Comparison of ENCODE assay signal across 24 cellular contexts in genomic region chr12:45279916-45280547, GRCh38.
DNase-seq lines count a peak whose midpoint lies in the region; ATAC-seq, FAIRE-seq and TF ChIP-seq lines count a peak whose summit lies in the region.
"Had no signal": no experiment of that assay in that cellular context is flagged by ENCODE, and none has a peak within 500 bp of the region (broad histone marks: within the 10 kb centered on the region; RNA-seq: fewer than 3 reads in every experiment).

No MANE protein-coding gene starts in this region.

- peak; percentile 82 for ATAC-seq in K562
- peak; percentile 71 for ATAC-seq in HepG2
- ATAC-seq: activated CD8-positive, alpha-beta T cell treated with anti-CD3 and anti-CD28 coated beads for 36 hours; left lung; stimulated activated effector memory CD8-positive, alpha-beta T cell treated with anti-CD3 and anti-CD28 coated beads, Interleukin-12 subunit alpha, Interleukin-12 subunit beta, amount 100 ng/mL, for 72 hours had no signal

- in situ Hi-C loops in K562 (cut with MboI) (no loop called here), HepG2 (cut with HindIII; ENCODE audit: extremely low pct_ligation_motif_present, low pct_unique_long_range_greater_than_20kb) (no loop called here)

- intact Hi-C loops in K562 (cut with micrococcal nuclease) (loop anchor here (10.0 kb wide), 1 partner anchor 155 kb away; no protein-coding TSS in a partner anchor), HepG2 (cut with micrococcal nuclease; ENCODE audit: unreplicated experiment) (loop anchor here (5.0 kb wide), 2 partner anchors 63 to 107 kb away; partner anchors contain the start of gene ANO6), tibial artery (cut with DNase I; ENCODE audit: low total_unique reads) (loop anchor here (10.0 kb wide), 1 partner anchor 55 kb away; no protein-coding TSS in a partner anchor)

- H3K27me3 ChIP-seq in K562 (ENCODE audit: control insufficient read depth in 2 of 2, insufficient read depth in 2 of 2, low read length in 2 of 2), result no peaks in the 10 kb centered on the region
- no peaks in the 10 kb centered on the region for H3K27me3 ChIP-seq in HepG2 (ENCODE audit: control insufficient read depth in 1 of 2, insufficient read depth in 2 of 2, low read length in 2 of 2)
- H3K27me3 ChIP-seq in tibial artery, result no peaks in the 10 kb centered on the region
- H3K27me3 ChIP-seq: left lung, suprapubic skin had no signal

- peaks cover 3 to 17% of the 10 kb centered on the region in 2 experiments for H3K4me1 ChIP-seq in K562 (replicated peaks in 1 of 2; ENCODE audit: control insufficient read depth in 2 of 2, insufficient read depth in 2 of 2, low read length in 2 of 2)
- peaks cover 58% of the 10 kb centered on the region for H3K4me1 ChIP-seq in HepG2 (ENCODE audit: insufficient read depth, low read length)
- H3K4me1 ChIP-seq in tibial artery, result peaks cover 0 to 94% (median 43%) of the 10 kb centered on the region in 4 donors

- H3K4me2 ChIP-seq in K562 (ENCODE audit: insufficient read depth, low read length) (no peak overlapping the region), HepG2 (ENCODE audit: low read depth, low read length) (no peak overlapping the region)

- H2AFZ ChIP-seq in K562 (ENCODE audit: low read depth, low read length), result no peak overlapping the region; the same call in 1 of the 2 replicates
- H2AFZ ChIP-seq in HepG2 (ENCODE audit: low read length), result no peak overlapping the region

- 0 out of 2 replicates have a peak, but pooled peaks cover 3% of the 10 kb centered on the region for H3K9me3 ChIP-seq in K562 (replicated peaks; ENCODE audit: control insufficient read depth, insufficient read depth, low read depth, low read length)
- no peaks in the 10 kb centered on the region for H3K9me3 ChIP-seq in HepG2 (ENCODE audit: low read length)
- no peaks in the 10 kb centered on the region for H3K9me3 ChIP-seq in tibial artery
- H3K9me3 ChIP-seq: left lung, suprapubic skin had no signal

- TF ChIP-seq CTCF in K562 (IDR thresholded peaks at IDR 0.05 in 2 of 3, conservative IDR thresholded peaks at IDR 0.05 in 1 of 3; ENCODE audit: insufficient read depth in 2 of 3, low read depth in 1 of 3, low read length in 3 of 3) (no peak), HepG2 (CRISPR knock-in tag; IDR thresholded peaks at IDR 0.05) (no peak), tibial artery (IDR thresholded peaks at IDR 0.05) (no peak)

- TF ChIP-seq RAD21 in K562 (CRISPR knock-in tag; conservative IDR thresholded peaks at IDR 0.05 in 1 of 2, IDR thresholded peaks at IDR 0.05 in 1 of 2), result no peak
- no peak for TF ChIP-seq RAD21 in HepG2 (CRISPR knock-in tag; IDR thresholded peaks at IDR 0.05)

- POLR2A ChIA-PET in K562 (lab: Yijun Ruan, JAX), result interaction anchor here (0.7 to 0.9 kb wide), 2 partner anchors 10 to 20 kb away, joined by 3 to 5 read pairs; no protein-coding TSS in a partner anchor
- POLR2A ChIA-PET in HepG2 (lab: Yijun Ruan, JAX), result no interaction called here

- H3K27ac ChIP-seq in K562 (ENCODE audit: extremely low read depth, low read depth, low read length), result peak overlapping the region; percentile 33; the same call in 2 of the 3 replicates
- no peak overlapping the region for H3K27ac ChIP-seq in HepG2 (ENCODE audit: extremely low read length, insufficient read depth, low read length)
- peak overlapping the region; percentile 69 to 77 for H3K27ac ChIP-seq in tibial artery
- H3K27ac ChIP-seq: left lung, RWPE1, skin epidermis had no signal

- no peaks in the 10 kb centered on the region for H4K20me1 ChIP-seq in K562 (replicated peaks; ENCODE audit: control insufficient read depth, insufficient read depth, low read length)
- no peaks in the 10 kb centered on the region for H4K20me1 ChIP-seq in HepG2 (ENCODE audit: insufficient read depth, low read length)

- peak; percentile 58 for DNase-seq in OCI-M1 (lab: John Stamatoyannopoulos, UW)
- peak; percentile 19 to 71 (median 40) for DNase-seq in K562 (ENCODE audit: extremely low read depth in 1 of 4, low spot score in 3 of 4)
- DNase-seq in HepG2 (ENCODE audit: low spot score), result peak; percentile 34
- no peak for DNase-seq in tibial artery
- DNase-seq in amniotic stem cell (lab: John Stamatoyannopoulos, UW), result no peak
- DNase-seq in 8988T, result no peak
- DNase-seq in activated CD8-positive, alpha-beta memory T cell treated with anti-CD3 and anti-CD28 coated beads, Interleukin-2, amount 50 U/mL, for 4 hours, result no peak
- DNase-seq: activated B cell treated with CpG ODN at 0.5 μM for 24 hours; activated CD8-positive, alpha-beta T cell treated with anti-CD3 and anti-CD28 coated beads for 36 hours; dermis blood vessel endothelial cell; DMS79 treated with DMSO at 0.1 percent for 48 hours; head of caudate nucleus; HFFc6; left lung; midbrain; NCI-H1105 treated with DMSO at 0.1 percent for 48 hours; NCI-H524; nephron progenitor cell; stimulated activated CD4-positive, alpha-beta T cell treated with anti-CD3 and anti-CD28 coated beads, Interleukin-2, amount 100 ng/mL, for 24 hours had no signal

- H3K9me1 ChIP-seq in K562 (ENCODE audit: control insufficient read depth, insufficient read depth, low read length), result no peaks in the 10 kb centered on the region

- H3K9ac ChIP-seq in K562 (ENCODE audit: insufficient read depth in 1 of 2, low read depth in 2 of 2, low read length in 2 of 2) (peak overlapping the region in 1 of 2 experiments; percentile 13; a peak in 2 of 4 replicates), HepG2 (ENCODE audit: insufficient read depth, low read depth, low read length) (no peak overlapping the region)

- CTCF ChIA-PET in K562 (lab: Yijun Ruan, JAX; ENCODE audit: low intra/inter-chr PET ratio), result no interaction called here
- CTCF ChIA-PET in HepG2 (lab: Yijun Ruan, JAX; ENCODE audit: low intra/inter-chr PET ratio, low total read pairs), result no interaction called here

- no peak overlapping the region for H3K4me3 ChIP-seq in K562
- H3K4me3 ChIP-seq in HepG2 (replicated peaks in 1 of 3; ENCODE audit: insufficient read depth in 1 of 3, low read depth in 2 of 3, low read length in 3 of 3), result no peak overlapping the region
- H3K4me3 ChIP-seq in tibial artery, result no peak overlapping the region
- H3K4me3 ChIP-seq: left lung, skin epidermis, suprapubic skin had no signal

- TF ChIP-seq EP300 in K562 (IDR thresholded peaks at IDR 0.05; ENCODE audit: low read length), result no peak
- no peak for TF ChIP-seq EP300 in HepG2 (IDR thresholded peaks at IDR 0.05; ENCODE audit: low read depth in 2 of 2, low read length in 2 of 2)
- TF ChIP-seq EP300 in HepG2 (CRISPR knock-in tag; IDR thresholded peaks at IDR 0.05; ENCODE audit: borderline replicate concordance), result no peak

- TF ChIP-seq POLR2A in K562 (conservative IDR thresholded peaks at IDR 0.05), result no peak
- TF ChIP-seq POLR2A in HepG2 (IDR thresholded peaks at IDR 0.05; ENCODE audit: insufficient read depth in 1 of 2, low read depth in 2 of 2, low read length in 2 of 2), result no peak

- H3K36me3 ChIP-seq in K562 (ENCODE audit: control insufficient read depth, insufficient read depth, low read length), result peaks cover 2% of the 10 kb centered on the region; the same call in 1 of the 3 replicates
- peaks cover 3% of the 10 kb centered on the region in 2 experiments; a peak in 2 of 5 replicates for H3K36me3 ChIP-seq in HepG2 (replicated peaks in 1 of 2; ENCODE audit: control insufficient read depth in 1 of 2, insufficient read depth in 2 of 2, low read length in 2 of 2)
- no peaks in the 10 kb centered on the region for H3K36me3 ChIP-seq in tibial artery
- H3K36me3 ChIP-seq: suprapubic skin had no signal

- no TSS peak for BruUV-seq in K562 (replicated peaks; lab: Mats Ljungman, UMichigan)
- BruUV-seq in HepG2 (replicated peaks; lab: Mats Ljungman, UMichigan), result no TSS peak

- WGBS in K562 (ENCODE audit: insufficient coverage, low coverage, missing lambda C conversion rate), result 34% methylated on average over 3 of the region's 3 CpGs
- WGBS in HepG2 (ENCODE audit: low lambda C conversion rate), result 69% methylated on average over 3 of the region's 3 CpGs

- H3K79me2 ChIP-seq in K562 (ENCODE audit: control insufficient read depth, insufficient read depth, low read length) (peaks cover 9% of the 10 kb centered on the region; the same call in 1 of the 3 replicates), HepG2 (ENCODE audit: insufficient read depth, low read length) (peaks cover 7% of the 10 kb centered on the region)

- FAIRE-seq in K562 (lab: Jason Lieb, UNC) (peak; percentile 94), HepG2 (lab: Jason Lieb, UNC) (peak; percentile 69)
- FAIRE-seq: bronchial epithelial cell had no signal

TF ChIP-seq in K562, 482 proteins besides CTCF, POLR2A, EP300 and RAD21 (continues in another document):
- no peak for TF ChIP-seq ZNF398 (CRISPR knock-in tag; IDR thresholded peaks at IDR 0.05)
- no peak for TF ChIP-seq NR2F6 (CRISPR knock-in tag; IDR thresholded peaks at IDR 0.05)

TF ChIP-seq in HepG2, 621 proteins besides CTCF, POLR2A, EP300 and RAD21 (continues in another document):
- 0 out of 2 replicates have a peak, but pooled peaks have one; percentile 45 for TF ChIP-seq NCOR1 (IDR thresholded peaks at IDR 0.05; ENCODE audit: borderline replicate concordance, low read length)
- TF ChIP-seq HOMEZ (CRISPR knock-in tag; IDR thresholded peaks at IDR 0.05; ENCODE audit: low read depth), result peak; percentile 17; the same call in 1 of the 2 replicates
- peak; percentile 61; the same call in 1 of the 2 replicates for TF ChIP-seq TFAP4 (IDR thresholded peaks at IDR 0.05; ENCODE audit: borderline replicate concordance, low read depth)
- no peak for TF ChIP-seq NCOA1 (CRISPR knock-in tag; IDR thresholded peaks at IDR 0.05)
- TF ChIP-seq NR2F1 (CRISPR knock-in tag; IDR thresholded peaks at IDR 0.05), result peak in 1 of 2 experiments; percentile 37; a peak in 1 of 4 replicates
- TF ChIP-seq ZNF547 (CRISPR knock-in tag; IDR thresholded peaks at IDR 0.05), result no peak
- TF ChIP-seq HNF4A (CRISPR knock-in tag; IDR thresholded peaks at IDR 0.05), result peak; percentile 73

Comparison
In these comparisons a context has a peak if more than half of its experiments do, and no peak if none do; other contexts are left out.
1. DNase-seq: peak in OCI-M1 (single experiment), K562 (4 of 4) and HepG2 (single experiment); none in tibial artery (0 of 2), amniotic stem cell (single experiment), 8988T (single experiment) and activated CD8-positive, alpha-beta memory T cell treated with anti-CD3 and anti-CD28 coated beads, Interleukin-2, amount 50 U/mL, for 4 hours (single experiment).